ENCODE assay signal across 9 cellular contexts in the genomic region with DNA sequence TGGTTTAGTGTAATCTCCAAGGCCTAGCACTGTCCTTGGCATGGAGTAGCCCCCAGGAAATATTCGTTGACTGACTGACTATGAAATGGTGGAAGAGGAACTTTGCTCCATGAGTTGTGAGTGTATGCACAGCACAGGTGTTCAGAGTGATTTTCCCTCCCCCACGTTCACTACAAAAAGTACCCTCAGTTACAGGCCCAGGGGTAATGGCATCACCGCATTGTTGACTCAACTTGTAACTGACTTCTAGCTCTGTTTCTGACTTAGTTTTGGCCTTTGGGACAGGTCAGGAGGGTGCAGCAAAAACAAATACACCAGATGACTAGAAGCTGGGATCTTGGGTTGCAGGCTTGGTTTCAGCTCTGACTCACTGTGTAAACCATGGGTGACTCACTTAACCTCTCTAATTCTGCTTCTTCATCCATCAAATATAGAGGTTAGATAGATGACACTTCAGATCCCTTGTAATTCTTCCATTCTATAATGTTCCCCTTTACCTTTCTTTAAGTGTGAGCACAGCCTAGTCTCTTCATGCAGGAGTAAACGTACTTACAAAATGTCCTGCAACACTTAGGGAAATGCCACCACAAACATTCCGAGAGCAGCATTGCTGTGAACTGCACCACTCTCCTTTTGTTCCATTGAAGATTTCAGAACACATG.
A peak's percentile ranks its signal among the peaks of the same experiment; 100 is the strongest.
DNase-seq lines count a peak whose midpoint lies in the region; ATAC-seq and TF ChIP-seq lines count a peak whose summit lies in the region.
"Had no signal": no experiment of that assay in that cellular context is flagged by ENCODE, and none has a peak within 500 bp of the region (broad histone marks: within the 10 kb centered on the region; RNA-seq: fewer than 3 reads in every experiment).

No MANE protein-coding gene starts in this region.

- no peaks in the 10 kb centered on the region for H3K9me3 Mint-ChIP-seq in T-cell
- H3K9me3 Mint-ChIP-seq in effector memory CD8-positive, alpha-beta T cell: no peaks in the 10 kb centered on the region
- H3K9me3 Mint-ChIP-seq: neural crest cell had no signal

- H3K36me3 ChIP-seq in BJ (ENCODE audit: control insufficient read depth, insufficient read depth, low read length): no peaks in the 10 kb centered on the region

- H3K4me3 Mint-ChIP-seq in T-cell: no peak overlapping the region
- peak overlapping the region; percentile 9 to 35 for H3K4me3 Mint-ChIP-seq in effector memory CD8-positive, alpha-beta T cell
- H3K4me3 Mint-ChIP-seq: neural crest cell had no signal

- no peaks in the 10 kb centered on the region; the same call in 1 of the 2 replicates for H3K27me3 ChIP-seq in BJ (ENCODE audit: control insufficient read depth, insufficient read depth, low read length)

- no peak for TF ChIP-seq CTCF in BJ (IDR thresholded peaks at IDR 0.05; ENCODE audit: insufficient read depth, low read depth, low read length)

- POLR2A ChIA-PET in BJ (lab: Charles Lee): no interaction called here
- POLR2A ChIA-PET in T-cell (lab: Charles Lee): interaction anchor here in 1 of 2 donors (0.8 kb wide), 1 partner anchor 17 kb away, joined by 3 read pairs; no protein-coding TSS in a partner anchor

- H3K4me1 Mint-ChIP-seq in T-cell: peaks cover 15 to 49% (median 26%) of the 10 kb centered on the region in 3 donors
- H3K4me1 Mint-ChIP-seq in effector memory CD8-positive, alpha-beta T cell (ENCODE audit: low read depth in 2 of 2): peaks cover 34 to 45% of the 10 kb centered on the region in 2 donors

- no peak overlapping the region for H3K4me3 ChIP-seq in BJ (ENCODE audit: low read depth, low read length)

- H3K36me3 Mint-ChIP-seq in T-cell: no peaks in the 10 kb centered on the region
- H3K36me3 Mint-ChIP-seq in effector memory CD8-positive, alpha-beta T cell (ENCODE audit: insufficient read depth): peaks cover 10% of the 10 kb centered on the region

- CTCF ChIA-PET in BJ (lab: Yijun Ruan, JAX): no interaction called here
- CTCF ChIA-PET in T-cell (lab: Charles Lee): no interaction called here

- peak; percentile 65 for ATAC-seq in GM19324 (IDR thresholded peaks at IDR 0.05; ENCODE audit: low FRiP score, unreplicated experiment)
- ATAC-seq in HG03342 (IDR thresholded peaks at IDR 0.05; ENCODE audit: unreplicated experiment): peak; percentile 94
- peak in 3 of 4 experiments; percentile 72 to 86 (median 84) for ATAC-seq in T-cell (replicated peaks in 1 of 4)
- ATAC-seq in effector memory CD8-positive, alpha-beta T cell (replicated peaks): peak; percentile 80

- DNase-seq in BJ (ENCODE audit: low read depth): peak; percentile 59
- DNase-seq in T-cell: no peak
- no peak for DNase-seq in effector memory CD8-positive, alpha-beta T cell
- peak; percentile 47 to 54 (median 51) for DNase-seq in stimulated activated CD4-positive, alpha-beta T cell treated with anti-CD3 and anti-CD28 coated beads, Interleukin-12 subunit alpha, Interleukin-12 subunit beta, amount 100 ng/mL, for 48 hours (ENCODE audit: low read depth in 2 of 3, low spot score in 1 of 3)
- DNase-seq in retina: no peak
- DNase-seq in NCI-H82 (lab: John Stamatoyannopoulos, UW): no peak

- H3K27me3 Mint-ChIP-seq in T-cell: peaks cover 0 to 4% of the 10 kb centered on the region in 2 donors
- no peaks in the 10 kb centered on the region for H3K27me3 Mint-ChIP-seq in effector memory CD8-positive, alpha-beta T cell

- peak overlapping the region; percentile 40 to 68 for H3K27ac Mint-ChIP-seq in T-cell
- H3K27ac Mint-ChIP-seq in effector memory CD8-positive, alpha-beta T cell: peak overlapping the region; percentile 45 to 78

Comparison
In these comparisons a context has a peak if more than half of its experiments do, and no peak if none do; other contexts are left out.
1. DNase-seq: peak in BJ (single experiment) and stimulated activated CD4-positive, alpha-beta T cell treated with anti-CD3 and anti-CD28 coated beads, Interleukin-12 subunit alpha, Interleukin-12 subunit beta, amount 100 ng/mL, for 48 hours (3 of 3); none in T-cell (0 of 34), effector memory CD8-positive, alpha-beta T cell (0 of 3), retina (single experiment) and NCI-H82 (single experiment).
2. H3K4me3 Mint-ChIP-seq: peak in effector memory CD8-positive, alpha-beta T cell (2 of 2); none in T-cell (0 of 3).
3. Peak in every context shown above with its lines, with median percentiles within 50 percentile points of each other: ATAC-seq.